In the genomic region with DNA sequence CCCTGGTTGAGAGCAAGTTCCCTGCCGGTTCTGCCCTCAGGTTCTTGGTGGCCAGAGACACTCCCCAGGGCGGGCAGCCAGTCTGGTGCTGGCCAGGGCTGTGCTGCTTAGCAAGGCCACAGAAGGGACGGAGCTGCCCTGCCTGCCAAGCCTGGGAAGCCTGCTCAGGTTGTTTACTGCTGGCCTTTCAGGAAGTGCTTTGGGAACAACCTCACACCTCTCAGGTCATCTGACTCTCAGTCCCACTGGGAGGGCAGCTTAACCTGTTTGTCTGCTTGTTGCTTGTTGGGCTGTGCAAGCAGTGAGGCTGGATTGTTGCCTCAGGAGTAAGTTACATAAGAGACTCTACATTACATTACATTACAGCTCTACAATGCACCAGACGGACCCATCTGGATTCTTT, we compare ENCODE assay signal across 11 cellular contexts.
DNase-seq lines count a peak whose midpoint lies in the region; ATAC-seq and TF ChIP-seq lines count a peak whose summit lies in the region.
"Had no signal": no experiment of that assay in that cellular context is flagged by ENCODE, and none has a peak within 500 bp of the region (broad histone marks: within the 10 kb centered on the region; RNA-seq: fewer than 3 reads in every experiment).

No MANE protein-coding gene starts in this region.

- no peak overlapping the region for H2AFZ ChIP-seq in HCT116 (ENCODE audit: low read depth, low read length, poor library complexity, severe bottlenecking)

- CTCF ChIA-PET in HCT116 (lab: Charles Lee), result no interaction called here
- CTCF ChIA-PET in activated CD4-positive, alpha-beta T cell treated with anti-CD3 and anti-CD28 coated beads, Interleukin-2, amount 10 ng/mL, durations not matched to agents 7 days and 5 days (lab: Charles Lee), result interaction anchor here (1.1 kb wide), 1 partner anchor 12 kb away, joined by 3 read pairs; no protein-coding TSS in a partner anchor

- H4K20me1 ChIP-seq in HCT116 (ENCODE audit: insufficient read depth), result no peaks in the 10 kb centered on the region; the same call in 1 of the 2 replicates

- H3K27me3 ChIP-seq in HCT116 (ENCODE audit: insufficient read depth, low read length), result no peaks in the 10 kb centered on the region
- no peaks in the 10 kb centered on the region for H3K27me3 ChIP-seq in breast epithelium
- peaks cover 0 to 5% (median 0%) of the 10 kb centered on the region in 3 donors for H3K27me3 ChIP-seq in gastrocnemius medialis

- no peaks in the 10 kb centered on the region for H3K27me3 Mint-ChIP-seq in activated CD4-positive, alpha-beta T cell treated with anti-CD3 and anti-CD28 coated beads, Interleukin-2, amount 10 ng/mL, durations not matched to agents 7 days and 5 days

- H3K27ac ChIP-seq in HCT116 (ENCODE audit: low read depth, low read length) (no peak overlapping the region), breast epithelium (peak overlapping the region; percentile 89 to 90), gastrocnemius medialis (peak overlapping the region in 2 of 4 donors; percentile 63 to 75)
- H3K27ac ChIP-seq: coronary artery had no signal

- peak; percentile 8 for DNase-seq in HCT116 (ENCODE audit: low read depth, low spot score)
- peak; percentile 89 to 97 for DNase-seq in breast epithelium (ENCODE audit: low spot score in 2 of 2)
- DNase-seq in islet precursor cell, result peak; percentile 98
- DNase-seq in gastrocnemius medialis, result peak; percentile 47 to 68
- no peak for DNase-seq in NCI-H2227 (lab: John Stamatoyannopoulos, UW; ENCODE audit: unreplicated experiment)
- no peak for DNase-seq in activated CD4-positive, alpha-beta T cell treated with anti-CD3 and anti-CD28 coated beads, Interleukin-2, amount 10 ng/mL, durations not matched to agents 7 days and 5 days
- DNase-seq: glutamatergic neuron had no signal

- BruUV-seq in HCT116 (replicated peaks; lab: Mats Ljungman, UMichigan), result no TSS peak

- no peak overlapping the region for H3K9ac ChIP-seq in HCT116 (ENCODE audit: low read length)

- H3K4me3 Mint-ChIP-seq in activated CD4-positive, alpha-beta T cell treated with anti-CD3 and anti-CD28 coated beads, Interleukin-2, amount 10 ng/mL, durations not matched to agents 7 days and 5 days, result no peak overlapping the region
- H3K4me3 Mint-ChIP-seq: neural crest cell had no signal

- TF ChIP-seq RAD21 in HCT116 (IDR thresholded peaks at IDR 0.05; ENCODE audit: low read depth), result no peak

- peak; percentile 65; the same call in 1 of the 2 replicates for ATAC-seq in HCT116
- ATAC-seq in gastrocnemius medialis, result peak; percentile 82 to 98
- ATAC-seq in HG02981 (IDR thresholded peaks at IDR 0.05; ENCODE audit: unreplicated experiment), result no peak
- no peak for ATAC-seq in GM21423 (IDR thresholded peaks at IDR 0.05; ENCODE audit: unreplicated experiment)

- H3K36me3 ChIP-seq in HCT116 (ENCODE audit: control insufficient read depth in 1 of 2, insufficient read depth in 2 of 2, low read length in 2 of 2) (no peaks in the 10 kb centered on the region), breast epithelium (no peaks in the 10 kb centered on the region), gastrocnemius medialis (no peaks in the 10 kb centered on the region)

- H3K4me3 ChIP-seq in HCT116 (replicated peaks in 1 of 2; ENCODE audit: low read depth in 1 of 2, low read length in 2 of 2) (no peak overlapping the region), breast epithelium (peak overlapping the region in 2 of 3 donors; percentile 27 to 47), gastrocnemius medialis (no peak overlapping the region)
- H3K4me3 ChIP-seq: coronary artery had no signal

- H3K27ac Mint-ChIP-seq in activated CD4-positive, alpha-beta T cell treated with anti-CD3 and anti-CD28 coated beads, Interleukin-2, amount 10 ng/mL, durations not matched to agents 7 days and 5 days, result no peak overlapping the region

- H3K9me2 ChIP-seq in HCT116 (ENCODE audit: insufficient read depth), result no peaks in the 10 kb centered on the region

- peaks cover 0 to 5% of the 10 kb centered on the region in 2 experiments; a peak in 2 of 4 replicates for H3K4me1 ChIP-seq in HCT116 (ENCODE audit: control insufficient read depth in 1 of 2, insufficient read depth in 2 of 2, low read length in 2 of 2)
- peaks cover 3 to 13% of the 10 kb centered on the region in 2 donors for H3K4me1 ChIP-seq in breast epithelium
- H3K4me1 ChIP-seq in gastrocnemius medialis, result peaks cover 7 to 12% of the 10 kb centered on the region in 2 donors

- POLR2A ChIA-PET in HCT116 (lab: Charles Lee), result no interaction called here
- POLR2A ChIA-PET in activated CD4-positive, alpha-beta T cell treated with anti-CD3 and anti-CD28 coated beads, Interleukin-2, amount 10 ng/mL, durations not matched to agents 7 days and 5 days (lab: Charles Lee), result no interaction called here

- intact Hi-C loops in HCT116 (cut with micrococcal nuclease), result no loop called here
- intact Hi-C loops in breast epithelium (cut with DNase I; ENCODE audit: low total_unique reads), result no loop called here
- intact Hi-C loops in gastrocnemius medialis (cut with DNase I; ENCODE audit: low total_unique reads), result loop anchor here (5.0 kb wide), 1 partner anchor 156 kb away; no protein-coding TSS in a partner anchor

- no peaks in the 10 kb centered on the region for H3K36me3 Mint-ChIP-seq in activated CD4-positive, alpha-beta T cell treated with anti-CD3 and anti-CD28 coated beads, Interleukin-2, amount 10 ng/mL, durations not matched to agents 7 days and 5 days (ENCODE audit: low read depth)

- TF ChIP-seq CTCF in HCT116 (IDR thresholded peaks at IDR 0.05 in 2 of 3, conservative IDR thresholded peaks at IDR 0.05 in 1 of 3; ENCODE audit: borderline replicate concordance in 1 of 3, insufficient read depth in 1 of 3, low read depth in 2 of 3, low read length in 2 of 3), result no peak
- TF ChIP-seq CTCF in breast epithelium (IDR thresholded peaks at IDR 0.05), result no peak
- no peak for TF ChIP-seq CTCF in gastrocnemius medialis (IDR thresholded peaks at IDR 0.05 in 4 of 5, conservative IDR thresholded peaks at IDR 0.05 in 1 of 5)

- H3K79me2 ChIP-seq in HCT116 (ENCODE audit: insufficient read depth, low read length), result no peaks in the 10 kb centered on the region

- H3K9me3 Mint-ChIP-seq in activated CD4-positive, alpha-beta T cell treated with anti-CD3 and anti-CD28 coated beads, Interleukin-2, amount 10 ng/mL, durations not matched to agents 7 days and 5 days, result no peaks in the 10 kb centered on the region
- H3K9me3 Mint-ChIP-seq: neural crest cell had no signal

- H3K9me3 ChIP-seq in HCT116 (ENCODE audit: control insufficient read depth in 1 of 2, insufficient read depth in 1 of 2, low read depth in 1 of 2, low read length in 2 of 2), result no peaks in the 10 kb centered on the region
- H3K9me3 ChIP-seq in breast epithelium, result no peaks in the 10 kb centered on the region
- H3K9me3 ChIP-seq in gastrocnemius medialis, result no peaks in the 10 kb centered on the region

- in situ Hi-C loops in gastrocnemius medialis (cut with MboI; ENCODE audit: low sequenced_read_pairs in 4 of 4), result no loop called here

- RAD21 ChIA-PET in HCT116 (lab: Charles Lee; ENCODE audit: low non-redundant PET in 1 of 2, low total read pairs in 2 of 2, uncharacterized antibody in 2 of 2, unreplicated experiment in 2 of 2), result no interaction called here

- no peak overlapping the region for H3K4me2 ChIP-seq in HCT116 (ENCODE audit: low read length)

- no peaks in the 10 kb centered on the region for H3K4me1 Mint-ChIP-seq in activated CD4-positive, alpha-beta T cell treated with anti-CD3 and anti-CD28 coated beads, Interleukin-2, amount 10 ng/mL, durations not matched to agents 7 days and 5 days

- TF ChIP-seq POLR2A in HCT116 (IDR thresholded peaks at IDR 0.05; ENCODE audit: borderline replicate concordance, extremely low read depth, insufficient read depth, insufficient read length) (no peak), breast epithelium (IDR thresholded peaks at IDR 0.05) (no peak), gastrocnemius medialis (IDR thresholded peaks at IDR 0.05) (no peak)

TF ChIP-seq in HCT116, 20 proteins besides CTCF, POLR2A, EP300 and RAD21 (continues in another document):
- TF ChIP-seq YY1 (IDR thresholded peaks at IDR 0.05; ENCODE audit: extremely low read depth, insufficient replicate concordance, low read depth, low read length) (no peak), EZH2phosphoT487 (IDR thresholded peaks at IDR 0.05; ENCODE audit: borderline replicate concordance) (no peak), EZH2 (IDR thresholded peaks at IDR 0.05) (no peak), ZFX (IDR thresholded peaks at IDR 0.05) (no peak), ELF1 (IDR thresholded peaks at IDR 0.05; ENCODE audit: borderline replicate concordance, low read depth) (0 out of 2 replicates have a peak, but pooled peaks have one; percentile 9), JUND (IDR thresholded peaks at IDR 0.05) (no peak), SP1 (IDR thresholded peaks at IDR 0.05; ENCODE audit: low read depth) (no peak), EGR1 (IDR thresholded peaks at IDR 0.05; ENCODE audit: low read depth) (no peak), FOSL1 (IDR thresholded peaks at IDR 0.05; ENCODE audit: low read depth) (no peak), TCF7L2 (IDR thresholded peaks at IDR 0.05; ENCODE audit: borderline replicate concordance, extremely low read depth, insufficient read depth, insufficient read length) (no peak), POLR2AphosphoS5 (IDR thresholded peaks at IDR 0.05; ENCODE audit: low read depth, low read length) (no peak), CBX3 (IDR thresholded peaks at IDR 0.05; ENCODE audit: low read depth) (no peak), SIN3A (IDR thresholded peaks at IDR 0.05; ENCODE audit: low read depth) (no peak)
- TF ChIP-seq, protein P1, sequence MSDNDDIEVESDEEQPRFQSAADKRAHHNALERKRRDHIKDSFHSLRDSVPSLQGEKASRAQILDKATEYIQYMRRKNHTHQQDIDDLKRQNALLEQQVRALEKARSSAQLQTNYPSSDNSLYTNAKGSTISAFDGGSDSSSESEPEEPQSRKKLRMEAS (IDR thresholded peaks at IDR 0.05), result peak; percentile 67
- TF ChIP-seq, protein P2, sequence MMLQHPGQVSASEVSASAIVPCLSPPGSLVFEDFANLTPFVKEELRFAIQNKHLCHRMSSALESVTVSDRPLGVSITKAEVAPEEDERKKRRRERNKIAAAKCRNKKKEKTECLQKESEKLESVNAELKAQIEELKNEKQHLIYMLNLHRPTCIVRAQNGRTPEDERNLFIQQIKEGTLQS (IDR thresholded peaks at IDR 0.05), result no peak

Comparison
In these comparisons a context has a peak if more than half of its experiments do, and no peak if none do; other contexts are left out.
1. ATAC-seq: peak in HCT116 (single experiment) and gastrocnemius medialis (2 of 2); none in HG02981 (single experiment) and GM21423 (single experiment).
2. DNase-seq: peak in HCT116 (single experiment), breast epithelium (2 of 2), islet precursor cell (single experiment) and gastrocnemius medialis (2 of 2); none in NCI-H2227 (single experiment) and activated CD4-positive, alpha-beta T cell treated with anti-CD3 and anti-CD28 coated beads, Interleukin-2, amount 10 ng/mL, durations not matched to agents 7 days and 5 days (single experiment).
3. H3K4me3 ChIP-seq: peak in breast epithelium (2 of 3); none in HCT116 (0 of 2) and gastrocnemius medialis (0 of 4).